Comparison of ENCODE assay signal across 9 cellular contexts in the genomic region with DNA sequence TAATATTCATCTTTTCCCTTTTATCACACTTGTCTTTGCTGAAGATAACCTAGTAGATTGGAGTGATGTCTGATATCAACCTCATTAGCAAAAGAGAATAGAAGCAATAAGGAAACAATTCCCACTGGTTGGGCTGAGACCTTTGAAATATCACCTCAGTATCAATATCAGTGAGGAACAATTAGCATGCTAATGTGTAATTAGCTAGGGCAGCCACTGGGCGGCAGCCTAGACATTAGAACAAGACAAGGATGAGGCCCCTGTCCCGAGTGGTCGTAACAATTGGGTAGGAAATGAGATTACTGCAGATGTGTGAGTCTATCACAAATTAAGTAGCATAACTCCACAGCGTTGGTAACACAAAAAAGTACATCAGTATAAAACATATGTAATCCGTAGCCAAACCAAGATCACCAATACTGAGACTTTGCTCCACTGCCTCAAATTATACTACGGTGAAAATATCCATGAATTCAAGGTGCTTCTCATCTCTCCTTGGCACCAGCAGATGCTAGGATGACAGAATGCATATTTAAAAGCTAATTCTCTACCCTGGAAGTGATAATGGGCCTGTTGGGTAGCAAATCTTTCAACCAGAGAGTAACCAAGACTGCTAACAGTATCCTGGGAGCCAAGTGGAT.
A peak's percentile ranks its signal among the peaks of the same experiment; 100 is the strongest.
DNase-seq lines count a peak whose midpoint lies in the region; ATAC-seq and TF ChIP-seq lines count a peak whose summit lies in the region.
"Had no signal": no experiment of that assay in that cellular context is flagged by ENCODE, and none has a peak within 500 bp of the region (broad histone marks: within the 10 kb centered on the region; RNA-seq: fewer than 3 reads in every experiment).

No MANE protein-coding gene starts in this region.

- H3K36me3 Mint-ChIP-seq in CD4-positive, CD25-positive, alpha-beta regulatory T cell: no peaks in the 10 kb centered on the region
- no peaks in the 10 kb centered on the region for H3K36me3 Mint-ChIP-seq in GM23338 (ENCODE audit: low read depth)
- peaks cover 2% of the 10 kb centered on the region for H3K36me3 Mint-ChIP-seq in central memory CD8-positive, alpha-beta T cell (ENCODE audit: insufficient read depth)

- WGBS in liver: 24% methylated on average over 6 of the region's 6 CpGs

- no peak overlapping the region for H3K27ac ChIP-seq in CD4-positive, CD25-positive, alpha-beta regulatory T cell (ENCODE audit: insufficient read depth, low read length, poor library complexity, severe bottlenecking)
- no peak overlapping the region for H3K27ac ChIP-seq in GM23338 (ENCODE audit: low read depth)
- H3K27ac ChIP-seq in liver (ENCODE audit: low read depth in 1 of 2, low read length in 2 of 2): no peak overlapping the region

- no peak overlapping the region for H3K4me2 ChIP-seq in GM23338

- H3K9me3 Mint-ChIP-seq in CD4-positive, CD25-positive, alpha-beta regulatory T cell: no peaks in the 10 kb centered on the region
- no peaks in the 10 kb centered on the region for H3K9me3 Mint-ChIP-seq in GM23338
- no peaks in the 10 kb centered on the region for H3K9me3 Mint-ChIP-seq in central memory CD8-positive, alpha-beta T cell
- H3K9me3 Mint-ChIP-seq: stimulated activated naive CD8-positive, alpha-beta T cell treated with anti-CD3 and anti-CD28 coated beads, Interleukin-15, Interleukin-2, amounts not matched to agents 100 ng/mL and 50 ng/mL, for 24 hours had no signal

- no peaks in the 10 kb centered on the region for H3F3A ChIP-seq in GM23338 (replicated peaks; ENCODE audit: low read depth)

- peaks cover 7% of the 10 kb centered on the region for H3K27me3 ChIP-seq in CD4-positive, CD25-positive, alpha-beta regulatory T cell (ENCODE audit: control insufficient read depth, insufficient read depth, low read length)
- H3K27me3 ChIP-seq in GM23338 (ENCODE audit: insufficient read depth) (no peaks in the 10 kb centered on the region), liver (ENCODE audit: control insufficient read depth in 4 of 4, insufficient read depth in 4 of 4, low read length in 3 of 4) (no peaks in the 10 kb centered on the region)

- peak; percentile 46 to 71 (median 62) for DNase-seq in CD4-positive, CD25-positive, alpha-beta regulatory T cell
- DNase-seq in GM23338 (ENCODE audit: low spot score) (peak; percentile 88), NCI-H2171 treated with DMSO at 0.1 percent for 48 hours (lab: John Stamatoyannopoulos, UW) (peak; percentile 58)
- DNase-seq in central memory CD8-positive, alpha-beta T cell (ENCODE audit: low spot score in 2 of 2): peak; percentile 48 to 51
- DNase-seq in stimulated activated CD8-positive, alpha-beta memory T cell treated with anti-CD3 and anti-CD28 coated beads, Interleukin-4, amount 100 ng/mL, for 48 hours: peak; percentile 80

- peaks cover 7% of the 10 kb centered on the region; the same call in 1 of the 2 replicates for H3K9me2 ChIP-seq in GM23338 (ENCODE audit: insufficient read depth)

- no peaks in the 10 kb centered on the region for H3K4me1 ChIP-seq in CD4-positive, CD25-positive, alpha-beta regulatory T cell (ENCODE audit: control insufficient read depth, insufficient read depth, low read length, poor library complexity, severe bottlenecking)
- H3K4me1 ChIP-seq in GM23338 (ENCODE audit: insufficient read depth) (peaks cover 6% of the 10 kb centered on the region; the same call in 1 of the 2 replicates), liver (ENCODE audit: control insufficient read depth in 4 of 4, insufficient read depth in 4 of 4, low read length in 3 of 4) (peaks cover 9 to 46% (median 11%) of the 10 kb centered on the region in 4 donors)

- no peaks in the 10 kb centered on the region for H3K36me3 ChIP-seq in CD4-positive, CD25-positive, alpha-beta regulatory T cell (ENCODE audit: control insufficient read depth, insufficient read depth, low read length)
- no peaks in the 10 kb centered on the region for H3K36me3 ChIP-seq in GM23338 (ENCODE audit: insufficient read depth)
- no peaks in the 10 kb centered on the region for H3K36me3 ChIP-seq in liver (ENCODE audit: control insufficient read depth in 4 of 4, insufficient read depth in 3 of 4, low read depth in 1 of 4, low read length in 3 of 4)

- no peaks in the 10 kb centered on the region for H3K9me3 ChIP-seq in CD4-positive, CD25-positive, alpha-beta regulatory T cell (ENCODE audit: control insufficient read depth in 2 of 2, low read length in 2 of 2)
- no peaks in the 10 kb centered on the region for H3K9me3 ChIP-seq in liver (ENCODE audit: control insufficient read depth in 4 of 4, low read length in 3 of 4)

- H3K9ac ChIP-seq in liver (ENCODE audit: low read depth in 1 of 2, low read length in 2 of 2): no peak overlapping the region

- peak; percentile 51 to 70 for ATAC-seq in CD4-positive, CD25-positive, alpha-beta regulatory T cell (ENCODE audit: low read depth in 2 of 2)
- ATAC-seq in GM23338 (peak; percentile 93), HG03095 (IDR thresholded peaks at IDR 0.05; ENCODE audit: unreplicated experiment) (no peak)
- ATAC-seq in activated CD4-positive, CD25-positive, alpha-beta regulatory T cell treated with anti-CD3 and anti-CD28 coated beads, Interleukin-2, amount 50 U/mL, for 24 hours: peak; percentile 30 to 44
- ATAC-seq in central memory CD8-positive, alpha-beta T cell (replicated peaks; ENCODE audit: extremely low read depth, poor library complexity, severe bottlenecking): peak; percentile 62

- H3K4me3 ChIP-seq in CD4-positive, CD25-positive, alpha-beta regulatory T cell (ENCODE audit: low read depth, low read length): no peak overlapping the region
- no peak overlapping the region for H3K4me3 ChIP-seq in GM23338
- H3K4me3 ChIP-seq in liver (ENCODE audit: low read depth in 1 of 3, low read length in 3 of 3): no peak overlapping the region

- H3K79me2 ChIP-seq in GM23338 (replicated peaks; ENCODE audit: insufficient read depth): no peaks in the 10 kb centered on the region

- peak; percentile 95 to 98 for TF ChIP-seq CTCF in GM23338 (conservative IDR thresholded peaks at IDR 0.05; ENCODE audit: low read depth in 2 of 2)
- TF ChIP-seq CTCF in liver (IDR thresholded peaks at IDR 0.05; ENCODE audit: low read depth, low read length, missing input control): peak; percentile 84

- H3K4me1 Mint-ChIP-seq in CD4-positive, CD25-positive, alpha-beta regulatory T cell: peaks cover 0 to 6% (median 2%) of the 10 kb centered on the region in 4 donors
- H3K4me1 Mint-ChIP-seq in GM23338: peaks cover 13% of the 10 kb centered on the region; the same call in 2 of the 3 replicates
- H3K4me1 Mint-ChIP-seq in central memory CD8-positive, alpha-beta T cell: peaks cover 2% of the 10 kb centered on the region

- H3K4me3 Mint-ChIP-seq in CD4-positive, CD25-positive, alpha-beta regulatory T cell: no peak overlapping the region
- no peak overlapping the region for H3K4me3 Mint-ChIP-seq in GM23338
- H3K4me3 Mint-ChIP-seq in central memory CD8-positive, alpha-beta T cell: no peak overlapping the region
- H3K4me3 Mint-ChIP-seq: stimulated activated naive CD8-positive, alpha-beta T cell treated with anti-CD3 and anti-CD28 coated beads, Interleukin-15, Interleukin-2, amounts not matched to agents 100 ng/mL and 50 ng/mL, for 24 hours had no signal

- no peak overlapping the region for H3K27ac Mint-ChIP-seq in CD4-positive, CD25-positive, alpha-beta regulatory T cell
- H3K27ac Mint-ChIP-seq in GM23338: no peak overlapping the region
- H3K27ac Mint-ChIP-seq in central memory CD8-positive, alpha-beta T cell (ENCODE audit: low read depth): no peak overlapping the region
- H3K27ac Mint-ChIP-seq: stimulated activated naive CD8-positive, alpha-beta T cell treated with anti-CD3 and anti-CD28 coated beads, Interleukin-15, Interleukin-2, amounts not matched to agents 100 ng/mL and 50 ng/mL, for 24 hours had no signal

- peaks cover 29% of the 10 kb centered on the region for H3K27me3 Mint-ChIP-seq in CD4-positive, CD25-positive, alpha-beta regulatory T cell
- H3K27me3 Mint-ChIP-seq in GM23338 (ENCODE audit: insufficient read depth, low read depth, poor library complexity): peaks cover 4% of the 10 kb centered on the region
- H3K27me3 Mint-ChIP-seq in central memory CD8-positive, alpha-beta T cell: peaks cover 29% of the 10 kb centered on the region

- H4K20me1 ChIP-seq in GM23338 (replicated peaks; ENCODE audit: insufficient read depth): no peaks in the 10 kb centered on the region

- TF ChIP-seq RAD21 in liver (IDR thresholded peaks at IDR 0.05): peak; percentile 97 to 98

- 0 out of 2 replicates have a peak overlapping the region, but pooled peaks have one; percentile 5 for H2AFZ ChIP-seq in GM23338

TF ChIP-seq in GM23338, 12 proteins besides CTCF, POLR2A, EP300 and RAD21:
- no peak for TF ChIP-seq STAT1 (IDR thresholded peaks at IDR 0.05; ENCODE audit: unreplicated experiment)
- no peak for TF ChIP-seq EZH2phosphoT487 (IDR thresholded peaks at IDR 0.05; ENCODE audit: unreplicated experiment)
- TF ChIP-seq, protein P1, sequence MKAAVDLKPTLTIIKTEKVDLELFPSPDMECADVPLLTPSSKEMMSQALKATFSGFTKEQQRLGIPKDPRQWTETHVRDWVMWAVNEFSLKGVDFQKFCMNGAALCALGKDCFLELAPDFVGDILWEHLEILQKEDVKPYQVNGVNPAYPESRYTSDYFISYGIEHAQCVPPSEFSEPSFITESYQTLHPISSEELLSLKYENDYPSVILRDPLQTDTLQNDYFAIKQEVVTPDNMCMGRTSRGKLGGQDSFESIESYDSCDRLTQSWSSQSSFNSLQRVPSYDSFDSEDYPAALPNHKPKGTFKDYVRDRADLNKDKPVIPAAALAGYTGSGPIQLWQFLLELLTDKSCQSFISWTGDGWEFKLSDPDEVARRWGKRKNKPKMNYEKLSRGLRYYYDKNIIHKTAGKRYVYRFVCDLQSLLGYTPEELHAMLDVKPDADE (IDR thresholded peaks at IDR 0.05): no peak

TF ChIP-seq in liver, 16 proteins besides CTCF, POLR2A, EP300 and RAD21 (continues in another document):
- TF ChIP-seq, protein P2, sequence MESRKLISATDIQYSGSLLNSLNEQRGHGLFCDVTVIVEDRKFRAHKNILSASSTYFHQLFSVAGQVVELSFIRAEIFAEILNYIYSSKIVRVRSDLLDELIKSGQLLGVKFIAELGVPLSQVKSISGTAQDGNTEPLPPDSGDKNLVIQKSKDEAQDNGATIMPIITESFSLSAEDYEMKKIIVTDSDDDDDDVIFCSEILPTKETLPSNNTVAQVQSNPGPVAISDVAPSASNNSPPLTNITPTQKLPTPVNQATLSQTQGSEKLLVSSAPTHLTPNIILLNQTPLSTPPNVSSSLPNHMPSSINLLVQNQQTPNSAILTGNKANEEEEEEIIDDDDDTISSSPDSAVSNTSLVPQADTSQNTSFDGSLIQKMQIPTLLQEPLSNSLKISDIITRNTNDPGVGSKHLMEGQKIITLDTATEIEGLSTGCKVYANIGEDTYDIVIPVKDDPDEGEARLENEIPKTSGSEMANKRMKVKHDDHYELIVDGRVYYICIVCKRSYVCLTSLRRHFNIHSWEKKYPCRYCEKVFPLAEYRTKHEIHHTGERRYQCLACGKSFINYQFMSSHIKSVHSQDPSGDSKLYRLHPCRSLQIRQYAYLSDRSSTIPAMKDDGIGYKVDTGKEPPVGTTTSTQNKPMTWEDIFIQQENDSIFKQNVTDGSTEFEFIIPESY (IDR thresholded peaks at IDR 0.05): no peak
